ENCODE assay signal across 27 cellular contexts in genomic region chr2:43778233-43778632, GRCh38.
"Had no signal": no experiment of that assay in that cellular context is flagged by ENCODE, and none has a peak within 500 bp of the region (broad histone marks: within the 10 kb centered on the region; RNA-seq: fewer than 3 reads in every experiment).

No MANE protein-coding gene starts in this region.

- H3K9me3 Mint-ChIP-seq: dendritic cell treated with granulocyte-macrophage colony-stimulating factor and Interleukin-4, amounts not matched to agents 40 ng/mL and 50 ng/mL, for 4 days; endodermal cell; immature natural killer cell; naive thymus-derived CD8-positive, alpha-beta T cell; nephron progenitor cell; stimulated activated naive B cell treated with anti-CD40 and anti-IgM and Interleukin-4, amounts not matched to agents 10 μg/mL and 1 μg/mL and 100 μg/mL, for 72 hours; stimulated activated naive CD8-positive, alpha-beta T cell treated with anti-CD3 and anti-CD28 coated beads, Interleukin-15, Interleukin-2, amounts not matched to agents 100 ng/mL and 50 ng/mL, for 24 hours had no signal

- H3K9ac ChIP-seq: parathyroid adenoma had no signal

- H3K27ac Mint-ChIP-seq: dendritic cell treated with granulocyte-macrophage colony-stimulating factor and Interleukin-4, amounts not matched to agents 40 ng/mL and 50 ng/mL, for 4 days; endodermal cell; immature natural killer cell; naive thymus-derived CD8-positive, alpha-beta T cell; nephron progenitor cell; progenitor cell of endocrine pancreas; stimulated activated naive B cell treated with anti-CD40 and anti-IgM and Interleukin-4, amounts not matched to agents 10 μg/mL and 1 μg/mL and 100 μg/mL, for 72 hours had no signal

- H3K4me3 ChIP-seq: colonic mucosa, heart right ventricle, lower lobe of right lung, right lobe of liver, transverse colon, vagina had no signal

- DNase-seq: colonic mucosa; effector CD8-positive, alpha-beta T cell; foreskin melanocyte; glutamatergic neuron; heart right ventricle; hippocampal formation; immature natural killer cell; left ventricle myocardium superior; lower lobe of right lung; naive thymus-derived CD8-positive, alpha-beta T cell; nephron progenitor cell; nucleus accumbens; right lobe of liver; small intestine; stimulated activated CD4-positive, alpha-beta T cell treated with anti-CD3 and anti-CD28 coated beads, Interleukin-15, amount 100 ng/mL, for 24 hours; stimulated activated CD4-positive, alpha-beta T cell treated with anti-CD3 and anti-CD28 coated beads, Interleukin-2, amount 100 ng/mL, for 48 hours; stimulated activated naive B cell treated with anti-CD40 and anti-IgM and Interleukin-4, amounts not matched to agents 10 μg/mL and 1 μg/mL and 100 μg/mL, for 72 hours; transverse colon had no signal

- H3K36me3 ChIP-seq: colonic mucosa, lower lobe of right lung, right lobe of liver had no signal

- H3K27me3 Mint-ChIP-seq: dendritic cell treated with granulocyte-macrophage colony-stimulating factor and Interleukin-4, amounts not matched to agents 40 ng/mL and 50 ng/mL, for 4 days; naive thymus-derived CD8-positive, alpha-beta T cell; progenitor cell of endocrine pancreas; stimulated activated naive B cell treated with anti-CD40 and anti-IgM and Interleukin-4, amounts not matched to agents 10 μg/mL and 1 μg/mL and 100 μg/mL, for 72 hours; stimulated activated naive CD8-positive, alpha-beta T cell treated with anti-CD3 and anti-CD28 coated beads, Interleukin-15, Interleukin-2, amounts not matched to agents 100 ng/mL and 50 ng/mL, for 24 hours had no signal

- H3K9me3 ChIP-seq: colonic mucosa, heart right ventricle, lower lobe of right lung, right lobe of liver, transverse colon, vagina had no signal

- H3K27me3 ChIP-seq: colonic mucosa, heart right ventricle, right lobe of liver, transverse colon, vagina had no signal

- ATAC-seq: esophagus mucosa; heart right ventricle; left ventricle myocardium superior; lower lobe of right lung; naive thymus-derived CD8-positive, alpha-beta T cell; right lobe of liver; stimulated activated naive B cell treated with anti-CD40 and anti-IgM and Interleukin-4, amounts not matched to agents 10 μg/mL and 1 μg/mL and 100 μg/mL, for 72 hours had no signal

- H2AFZ ChIP-seq: parathyroid adenoma had no signal

- FAIRE-seq: keratinocyte had no signal

- H3K4me1 ChIP-seq: colonic mucosa, vagina had no signal

- H3K27ac ChIP-seq: colonic mucosa, epithelial cell of prostate, heart right ventricle, lower lobe of right lung, parathyroid adenoma, right lobe of liver, transverse colon, vagina had no signal

- H3K4me3 Mint-ChIP-seq: dendritic cell treated with granulocyte-macrophage colony-stimulating factor and Interleukin-4, amounts not matched to agents 40 ng/mL and 50 ng/mL, for 4 days; endodermal cell; immature natural killer cell; naive thymus-derived CD8-positive, alpha-beta T cell; nephron progenitor cell; stimulated activated naive B cell treated with anti-CD40 and anti-IgM and Interleukin-4, amounts not matched to agents 10 μg/mL and 1 μg/mL and 100 μg/mL, for 72 hours had no signal
